In genomic region chr2:212337036-212337435, GRCh38 we compare ENCODE assay signal across 18 cellular contexts.
"Had no signal": no experiment of that assay in that cellular context is flagged by ENCODE, and none has a peak within 500 bp of the region (broad histone marks: within the 10 kb centered on the region; RNA-seq: fewer than 3 reads in every experiment).

No MANE protein-coding gene starts in this region.

- DNase-seq: activated CD4-positive, alpha-beta T cell treated with anti-CD3 and anti-CD28 coated beads for 1 hour; activated T-cell treated with anti-CD3 and anti-CD28 coated beads, Interleukin-2, amount 50 U/mL, for 1 hour; adrenal gland; colonic mucosa; dorsolateral prefrontal cortex; hippocampal formation; lower lobe of right lung; mesendoderm; mucosa of descending colon; occipital lobe; right lobe of liver; stimulated activated CD4-positive, alpha-beta T cell treated with anti-CD3 and anti-CD28 coated beads, Interleukin-1b, Interleukin-23, amount 100 ng/mL, for 48 hours; T-helper 9 cell had no signal

- H3K4me1 ChIP-seq: adrenal gland, colonic mucosa, lower lobe of right lung, right lobe of liver, suprapubic skin had no signal

- H3K27me3 Mint-ChIP-seq: stimulated activated naive CD8-positive, alpha-beta T cell treated with anti-CD3 and anti-CD28 coated beads, Interleukin-15, Interleukin-2, amounts not matched to agents 100 ng/mL and 50 ng/mL, for 24 hours; type B pancreatic cell had no signal

- ATAC-seq: activated naive CD4-positive, alpha-beta T cell treated with anti-CD3 and anti-CD28 coated beads, Interleukin-2, amount 50 U/mL, for 72 hours; lower lobe of right lung; mucosa of descending colon; right lobe of liver had no signal

- H3K27ac Mint-ChIP-seq: activated naive CD4-positive, alpha-beta T cell treated with anti-CD3 and anti-CD28 coated beads, Interleukin-2, amount 50 U/mL, for 72 hours; stimulated activated naive CD8-positive, alpha-beta T cell treated with anti-CD3 and anti-CD28 coated beads, Interleukin-15, Interleukin-2, amounts not matched to agents 100 ng/mL and 50 ng/mL, for 24 hours; type B pancreatic cell had no signal

- H3K9me3 Mint-ChIP-seq: stimulated activated naive CD8-positive, alpha-beta T cell treated with anti-CD3 and anti-CD28 coated beads, Interleukin-15, Interleukin-2, amounts not matched to agents 100 ng/mL and 50 ng/mL, for 24 hours had no signal

- H3K36me3 ChIP-seq: adrenal gland, colonic mucosa, lower lobe of right lung, right lobe of liver, suprapubic skin had no signal

- H3K36me3 Mint-ChIP-seq: activated naive CD4-positive, alpha-beta T cell treated with anti-CD3 and anti-CD28 coated beads, Interleukin-2, amount 50 U/mL, for 72 hours; type B pancreatic cell had no signal

- H3K4me3 Mint-ChIP-seq: stimulated activated naive CD8-positive, alpha-beta T cell treated with anti-CD3 and anti-CD28 coated beads, Interleukin-15, Interleukin-2, amounts not matched to agents 100 ng/mL and 50 ng/mL, for 24 hours; type B pancreatic cell had no signal

- H3K27me3 ChIP-seq: adrenal gland, colonic mucosa, dorsolateral prefrontal cortex, right lobe of liver, suprapubic skin had no signal

- H3K4me3 ChIP-seq: adrenal gland, colonic mucosa, dorsolateral prefrontal cortex, lower lobe of right lung, mucosa of descending colon, right lobe of liver, skin epidermis, suprapubic skin had no signal

- H3K27ac ChIP-seq: adrenal gland, colonic mucosa, dorsolateral prefrontal cortex, lower lobe of right lung, right lobe of liver, skin epidermis, suprapubic skin had no signal

- H3K9me3 ChIP-seq: adrenal gland, colonic mucosa, lower lobe of right lung, mucosa of descending colon, right lobe of liver, suprapubic skin had no signal
